8 cellular contexts compared by ENCODE assay signal in genomic region chr17:30278032-30278431, GRCh38. TPM values are rescaled to one million over a fixed set of nuclear protein-coding genes. Genes with fewer than 3 reads are reported as not detected.
A peak's percentile ranks its signal among the peaks of the same experiment; 100 is the strongest.
DNase-seq lines count a peak whose midpoint lies in the region; ATAC-seq and TF ChIP-seq lines count a peak whose summit lies in the region.

No MANE protein-coding gene starts in this region.

- H3K36me3 ChIP-seq in thyroid gland: peaks cover 17 to 18% of the 10 kb centered on the region in 2 donors

- ATAC-seq in HG03342 (IDR thresholded peaks at IDR 0.05; ENCODE audit: unreplicated experiment): no peak

- H3K9me3 ChIP-seq in thyroid gland: no peaks in the 10 kb centered on the region

- H3K4me3 ChIP-seq in GM12864 (ENCODE audit: low read depth, low read length) (no peak overlapping the region), thyroid gland (replicated peaks in 1 of 3) (no peak overlapping the region), lower leg skin (ENCODE audit: low read depth, poor library complexity, severe bottlenecking) (no peak overlapping the region)

- no peaks in the 10 kb centered on the region for H3K27me3 ChIP-seq in thyroid gland

- intact Hi-C loops in thyroid gland (cut with DNase I): no loop called here
- intact Hi-C loops in lower leg skin (cut with DNase I; ENCODE audit: low total_unique reads): no loop called here

- H3K4me1 ChIP-seq in thyroid gland: no peaks in the 10 kb centered on the region

- TF ChIP-seq POLR2A in thyroid gland (IDR thresholded peaks at IDR 0.05) (no peak), lower leg skin (IDR thresholded peaks at IDR 0.05) (no peak)

- CTCF ChIA-PET in RWPE1 (lab: Yijun Ruan, JAX): interaction anchor here (0.6 to 1.0 kb wide), 3 partner anchors 173 to 179 kb away, joined by 3 to 4 read pairs (median 3); no protein-coding TSS in a partner anchor

- TF ChIP-seq CTCF in 22Rv1 (IDR thresholded peaks at IDR 0.05) (peak; percentile 33), GM12864 (IDR thresholded peaks at IDR 0.05; ENCODE audit: low read depth, low read length, missing control alignments) (peak; percentile 29), RWPE1 (conservative IDR thresholded peaks at IDR 0.05; ENCODE audit: low read depth) (peak; percentile 18; the same call in 1 of the 2 replicates), thyroid gland (IDR thresholded peaks at IDR 0.05) (peak in 3 of 6 experiments; percentile 35 to 45 (median 41)), lower leg skin (IDR thresholded peaks at IDR 0.05) (no peak)

- POLR2A ChIA-PET in RWPE1 (lab: Yijun Ruan, JAX; ENCODE audit: low non-redundant PET): no interaction called here

- H3K27ac ChIP-seq in 22Rv1: no peak overlapping the region
- no peak overlapping the region for H3K27ac ChIP-seq in RWPE1
- no peak overlapping the region for H3K27ac ChIP-seq in thyroid gland

- DNase-seq in GM12864 (ENCODE audit: low read depth) (no peak), RWPE1 (ENCODE audit: low spot score) (no peak), glomerular visceral epithelial cell (ENCODE audit: extremely low spot score) (peak; percentile 43), thyroid gland (peak; percentile 27 to 34), SIG-M5 (lab: John Stamatoyannopoulos, UW) (no peak), lower leg skin (ENCODE audit: low spot score in 2 of 2) (no peak)

RNA-seq across cellular contexts. Expression of gene BLMH, which starts 13.7 kb away (rescaled TPM):
- total RNA-seq in thyroid gland (10 to 100 TPM; 17.5 to 31.7 (median 27.1) TPM), lower leg skin (100 to 1,000 TPM; 139 to 237 (median 177) TPM)

RNA-seq across cellular contexts. Expression of gene SLC6A4, which starts 42.5 kb away (rescaled TPM):
- 1 to 10 TPM in 1 of 4 donors, under 1 TPM in 3; under 0.01 to 4.9 (median 0.20) TPM for total RNA-seq in thyroid gland
- 1 to 10 TPM in 2 of 4 donors, under 1 TPM in 2; 0.25 to 1.7 (median 0.91) TPM for total RNA-seq in lower leg skin

RNA-seq across cellular contexts. Expression of gene TMIGD1, which starts 55.8 kb away (rescaled TPM):
- total RNA-seq in thyroid gland (not detected), lower leg skin (not detected)

Comparison
In these comparisons a context has a peak if more than half of its experiments do, and no peak if none do; other contexts are left out.
1. CTCF ChIP-seq: peak in 22Rv1 (single experiment), GM12864 (single experiment) and RWPE1 (single experiment); none in lower leg skin (0 of 3).
2. DNase-seq: peak in glomerular visceral epithelial cell (single experiment) and thyroid gland (2 of 2); none in GM12864 (single experiment), RWPE1 (single experiment), SIG-M5 (single experiment) and lower leg skin (0 of 2).
3. RNA of gene BLMH, which starts 13.7 kb away (total RNA-seq): 139 to 237 TPM in lower leg skin; 17.5 to 31.7 TPM in thyroid gland; every median in the first group is over 4 times any median in the second.